In genomic region chr15:85771276-85771675, GRCh38 we compare ENCODE assay signal across 2 cellular contexts.
TF ChIP-seq lines count a peak whose summit lies in the region.

No MANE protein-coding gene starts in this region.

TF ChIP-seq in liver, 16 proteins besides CTCF, POLR2A, EP300 and RAD21:
- TF ChIP-seq HNF4G (IDR thresholded peaks at IDR 0.05): no peak
- TF ChIP-seq SP1 (IDR thresholded peaks at IDR 0.05): no peak
TF ChIP-seq in liver: peak in this region for 0.

TF ChIP-seq in HepG2, 621 proteins besides CTCF, POLR2A, EP300 and RAD21:
- TF ChIP-seq KDM2A (CRISPR knock-in tag; IDR thresholded peaks at IDR 0.05; ENCODE audit: borderline replicate concordance, low read depth) (no peak), SYNCRIP (IDR thresholded peaks at IDR 0.05; ENCODE audit: insufficient read depth, low read depth, low read length) (no peak), GMEB1 (CRISPR knock-in tag; IDR thresholded peaks at IDR 0.05; ENCODE audit: borderline replicate concordance) (no peak), PAXIP1 (CRISPR knock-in tag; conservative IDR thresholded peaks at IDR 0.05) (no peak), NFATC3 (CRISPR knock-in tag; IDR thresholded peaks at IDR 0.05) (no peak)
